ENCODE assay signal across 18 cellular contexts in the genomic region with DNA sequence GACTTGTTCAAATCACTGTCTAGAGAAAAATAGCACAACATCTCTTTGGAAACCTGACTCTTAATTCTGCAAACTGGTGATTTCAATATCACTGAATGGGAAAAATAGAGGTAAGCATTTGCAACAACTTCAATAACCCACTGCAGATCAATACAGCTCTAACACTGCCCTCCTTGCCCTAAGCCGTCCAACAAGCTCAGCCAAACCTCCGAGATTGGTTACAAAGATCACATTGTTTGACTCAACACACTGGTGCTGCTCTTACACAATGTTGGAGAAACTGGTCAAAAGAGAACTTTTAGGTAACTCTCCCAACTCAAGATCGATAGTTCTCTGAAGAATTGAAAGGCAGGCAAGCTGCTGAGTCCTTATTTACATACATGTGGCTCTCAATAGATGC.
A peak's percentile ranks its signal among the peaks of the same experiment; 100 is the strongest.
DNase-seq lines count a peak whose midpoint lies in the region; ATAC-seq and TF ChIP-seq lines count a peak whose summit lies in the region.
"Had no signal": no experiment of that assay in that cellular context is flagged by ENCODE, and none has a peak within 500 bp of the region (broad histone marks: within the 10 kb centered on the region; RNA-seq: fewer than 3 reads in every experiment).

No MANE protein-coding gene starts in this region.

- peaks cover 25% of the 10 kb centered on the region for H3K4me1 Mint-ChIP-seq in Calu3 (ENCODE audit: low read depth, unreplicated experiment)
- H3K4me1 Mint-ChIP-seq: B cell had no signal

- H3K27me3 ChIP-seq in dorsolateral prefrontal cortex, result no peaks in the 10 kb centered on the region
- H3K27me3 ChIP-seq in right lobe of liver, result no peaks in the 10 kb centered on the region
- H3K27me3 ChIP-seq in right atrium auricular region, result no peaks in the 10 kb centered on the region
- H3K27me3 ChIP-seq: BLaER1 treated with 17β-estradiol and CSF1 and Interleukin-3, amounts not matched to agents 10 nM and 100 nM had no signal

- TF ChIP-seq CTCF in Calu3 (IDR thresholded peaks at IDR 0.05; ENCODE audit: unreplicated experiment), result no peak
- no peak for TF ChIP-seq CTCF in dorsolateral prefrontal cortex (IDR thresholded peaks at IDR 0.05 in 54 of 56, conservative IDR thresholded peaks at IDR 0.05 in 2 of 56; ENCODE audit: low read depth in 1 of 56, partially characterized antibody in 56 of 56)
- TF ChIP-seq CTCF in right lobe of liver (IDR thresholded peaks at IDR 0.05), result no peak
- no peak for TF ChIP-seq CTCF in right atrium auricular region (IDR thresholded peaks at IDR 0.05)

- CTCF ChIA-PET in Calu3 (lab: Charles Lee), result interaction anchor here (0.6 to 1.8 kb wide), 2 partner anchors 16 to 28 kb away, joined by 3 to 5 read pairs; no protein-coding TSS in a partner anchor

- no peak for TF ChIP-seq POLR2A in right lobe of liver (IDR thresholded peaks at IDR 0.05)

- peak in 3 of 4 donors; percentile 85 to 94 (median 92) for ATAC-seq in right lobe of liver
- ATAC-seq in GM19328 (IDR thresholded peaks at IDR 0.05; ENCODE audit: unreplicated experiment), result no peak
- ATAC-seq in GM19397 (IDR thresholded peaks at IDR 0.05; ENCODE audit: unreplicated experiment), result no peak
- ATAC-seq: CD8-positive, alpha-beta T cell had no signal

- WGBS in right lobe of liver (ENCODE audit: insufficient coverage, low coverage, low lambda C conversion rate, missing lambda C conversion rate), result 35% methylated on average over 3 of the region's 3 CpGs

- intact Hi-C loops in Calu3 (cut with micrococcal nuclease; ENCODE audit: unreplicated experiment), result no loop called here
- intact Hi-C loops in dorsolateral prefrontal cortex (cut with DNase I), result loop anchor here in 1 of 2 donors (5.0 to 10.0 kb wide), 2 partner anchors 116 to 149 kb away; partner anchors contain the start of gene SPOCK1
- intact Hi-C loops in right lobe of liver (cut with DNase I), result loop anchor here in 1 of 2 donors (10.0 kb wide), 1 partner anchor 146 kb away; the partner anchor contains the start of gene SPOCK1

- H3K4me3 Mint-ChIP-seq in Calu3 (ENCODE audit: low read depth, unreplicated experiment), result no peak overlapping the region
- H3K4me3 Mint-ChIP-seq: B cell; CD8-positive, alpha-beta T cell had no signal

- H3K36me3 ChIP-seq in right lobe of liver (no peaks in the 10 kb centered on the region), right atrium auricular region (no peaks in the 10 kb centered on the region)
- H3K36me3 ChIP-seq: BLaER1 treated with 17β-estradiol and CSF1 and Interleukin-3, amounts not matched to agents 10 nM and 100 nM; HAP-1 had no signal

- H3K9me3 ChIP-seq in right lobe of liver (no peaks in the 10 kb centered on the region), right atrium auricular region (no peaks in the 10 kb centered on the region)
- H3K9me3 ChIP-seq: BLaER1 treated with 17β-estradiol and CSF1 and Interleukin-3, amounts not matched to agents 10 nM and 100 nM; HAP-1 had no signal

- H3K27me3 Mint-ChIP-seq in Calu3 (ENCODE audit: unreplicated experiment), result peaks cover 46% of the 10 kb centered on the region
- H3K27me3 Mint-ChIP-seq: B cell had no signal

- no peaks in the 10 kb centered on the region for H3K9me3 Mint-ChIP-seq in Calu3 (ENCODE audit: low read depth, unreplicated experiment)
- H3K9me3 Mint-ChIP-seq: CD8-positive, alpha-beta T cell had no signal

- H3K27ac Mint-ChIP-seq in Calu3 (ENCODE audit: unreplicated experiment), result no peak overlapping the region
- H3K27ac Mint-ChIP-seq: B cell; CD8-positive, alpha-beta T cell had no signal

- H3K36me3 Mint-ChIP-seq in Calu3 (ENCODE audit: insufficient read depth, unreplicated experiment), result no peaks in the 10 kb centered on the region
- H3K36me3 Mint-ChIP-seq: CD8-positive, alpha-beta T cell had no signal

- H3K4me1 ChIP-seq in right lobe of liver, result peaks cover 0 to 18% (median 0%) of the 10 kb centered on the region in 4 donors
- H3K4me1 ChIP-seq in right atrium auricular region, result peaks cover 0 to 13% of the 10 kb centered on the region in 2 donors
- H3K4me1 ChIP-seq: BLaER1 treated with 17β-estradiol and CSF1 and Interleukin-3, amounts not matched to agents 10 nM and 100 nM; HAP-1 had no signal

- BruUV-seq in Calu3 (replicated peaks; lab: Mats Ljungman, UMichigan), result no TSS peak

- DNase-seq in Calu3 (peak; percentile 55), dorsolateral prefrontal cortex (no peak), right lobe of liver (peak in 1 of 3 donors; percentile 71), pons (ENCODE audit: low spot score) (peak; percentile 86), right atrium auricular region (ENCODE audit: low spot score) (no peak), dedifferentiated amniotic fluid mesenchymal stem cell (ENCODE audit: extremely low spot score) (no peak)
- DNase-seq: 8988T; CD8-positive, alpha-beta T cell; DMS 273 treated with DMSO at 0.1 percent for 48 hours; DMS53; DND-41; EL; GM23248 had no signal

- H3K27ac ChIP-seq in dorsolateral prefrontal cortex (peak overlapping the region in 48 of 59 donors; percentile 2 to 81 (median 55)), right lobe of liver (no peak overlapping the region), right atrium auricular region (no peak overlapping the region)
- H3K27ac ChIP-seq: BLaER1 treated with 17β-estradiol and CSF1 and Interleukin-3, amounts not matched to agents 10 nM and 100 nM; GM23248 had no signal

- H3K4me3 ChIP-seq in dorsolateral prefrontal cortex, result no peak overlapping the region
- no peak overlapping the region for H3K4me3 ChIP-seq in right lobe of liver
- H3K4me3 ChIP-seq in right atrium auricular region, result no peak overlapping the region
- H3K4me3 ChIP-seq: BLaER1 treated with 17β-estradiol and CSF1 and Interleukin-3, amounts not matched to agents 10 nM and 100 nM; GM23248; HAP-1 had no signal

Comparison
In these comparisons a context has a peak if more than half of its experiments do, and no peak if none do; other contexts are left out.
1. DNase-seq: peak in Calu3 (single experiment) and pons (single experiment); none in dorsolateral prefrontal cortex (0 of 10), right atrium auricular region (single experiment) and dedifferentiated amniotic fluid mesenchymal stem cell (single experiment).
2. H3K27ac ChIP-seq: peak in dorsolateral prefrontal cortex (48 of 59); none in right lobe of liver (0 of 3) and right atrium auricular region (0 of 2).
3. ATAC-seq: peak in right lobe of liver (3 of 4); none in GM19328 (single experiment) and GM19397 (single experiment).